In the genomic region with DNA sequence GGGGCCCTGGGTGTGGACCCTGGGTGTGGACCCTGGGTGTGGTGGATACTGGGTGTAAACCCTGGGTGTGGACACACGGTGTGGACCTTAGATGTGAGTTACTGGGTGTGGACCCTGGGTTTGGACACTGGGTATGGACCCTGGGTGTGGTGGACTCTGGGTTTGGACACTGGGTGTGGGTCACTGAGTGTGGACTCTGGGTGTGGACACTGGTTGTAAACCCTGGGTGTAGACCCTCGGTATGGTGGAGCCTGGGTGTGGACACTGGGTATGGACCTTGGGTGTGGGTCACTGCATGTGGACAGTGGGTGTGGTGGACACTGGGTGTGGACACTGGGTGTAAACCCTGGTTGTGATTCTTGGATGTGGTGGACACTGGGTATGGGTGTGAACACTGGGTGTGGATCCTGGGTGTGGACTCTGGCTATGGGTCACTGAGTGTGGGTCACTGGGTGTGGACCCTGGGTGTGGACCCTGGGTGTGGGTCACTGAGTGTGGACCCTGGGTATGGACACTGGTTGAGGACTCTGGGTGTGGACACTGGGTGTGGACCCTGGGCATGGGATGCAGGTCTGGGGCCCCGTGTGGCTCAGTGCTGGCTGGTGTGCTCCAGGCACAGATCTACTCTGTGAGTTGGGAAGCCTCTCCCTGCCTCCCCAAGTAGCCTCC, we compare ENCODE assay signal across 15 cellular contexts.
DNase-seq lines count a peak whose midpoint lies in the region; ATAC-seq and TF ChIP-seq lines count a peak whose summit lies in the region.
"Had no signal": no experiment of that assay in that cellular context is flagged by ENCODE, and none has a peak within 500 bp of the region (broad histone marks: within the 10 kb centered on the region; RNA-seq: fewer than 3 reads in every experiment).

No MANE protein-coding gene starts in this region.

- peak overlapping the region; percentile 53 for H2BK12ac ChIP-seq in trophoblast cell (ENCODE audit: low read length)

- no peaks in the 10 kb centered on the region for H3F3A ChIP-seq in PC-3 (ENCODE audit: low read length, unreplicated experiment)

- H3K18ac ChIP-seq in trophoblast cell (ENCODE audit: low read length) = no peak overlapping the region

- H3K9me2 ChIP-seq in PC-3 (replicated peaks; ENCODE audit: low read length) = no peaks in the 10 kb centered on the region

- H3K27ac ChIP-seq in HEK293 (ENCODE audit: extremely low read depth, low read depth, low read length) = no peak overlapping the region
- peak overlapping the region; percentile 95 for H3K27ac ChIP-seq in WERI-Rb-1
- H3K27ac ChIP-seq in lower lobe of right lung = no peak overlapping the region
- no peak overlapping the region for H3K27ac ChIP-seq in trophoblast cell (ENCODE audit: low read depth, low read length)
- H3K27ac ChIP-seq in left lung = no peak overlapping the region
- no peak overlapping the region for H3K27ac ChIP-seq in PC-3 (ENCODE audit: low read length)

- H3K79me2 ChIP-seq in trophoblast cell (ENCODE audit: control insufficient read depth, insufficient read depth, low read length, poor library complexity) = no peaks in the 10 kb centered on the region
- H3K79me2 ChIP-seq in PC-3 (ENCODE audit: low read length) = no peaks in the 10 kb centered on the region

- CTCF ChIA-PET in HEK293 (lab: Yijun Ruan, JAX) = interaction anchor here (0.5 kb wide), 1 partner anchor 1382 kb away, joined by 3 read pairs; no protein-coding TSS in a partner anchor
- CTCF ChIA-PET in PC-3 (lab: Charles Lee) = no interaction called here

- POLR2A ChIA-PET in HEK293 (lab: Yijun Ruan, JAX) = no interaction called here
- POLR2A ChIA-PET in PC-3 (lab: Charles Lee; ENCODE audit: unreplicated experiment) = no interaction called here

- H3K14ac ChIP-seq in trophoblast cell (ENCODE audit: low read length) = peak overlapping the region; percentile 2

- H2AK5ac ChIP-seq in trophoblast cell (ENCODE audit: low read length) = peak overlapping the region; percentile 17

- no peaks in the 10 kb centered on the region for H3K79me1 ChIP-seq in trophoblast cell (ENCODE audit: low read length)

- H3K4me1 ChIP-seq in HEK293 (ENCODE audit: control insufficient read depth, insufficient read depth, low read length) (no peaks in the 10 kb centered on the region), lower lobe of right lung (no peaks in the 10 kb centered on the region), trophoblast cell (ENCODE audit: control insufficient read depth in 1 of 2, insufficient read depth in 2 of 2, low read length in 2 of 2) (peaks cover 16 to 24% of the 10 kb centered on the region in 2 experiments), left lung (no peaks in the 10 kb centered on the region), PC-3 (ENCODE audit: insufficient read depth, low read length) (no peaks in the 10 kb centered on the region)

- H3K36me3 ChIP-seq in HEK293 (ENCODE audit: control insufficient read depth in 2 of 2, insufficient read depth in 1 of 2, low read length in 2 of 2) (no peaks in the 10 kb centered on the region), WERI-Rb-1 (no peaks in the 10 kb centered on the region), lower lobe of right lung (no peaks in the 10 kb centered on the region), trophoblast cell (ENCODE audit: control insufficient read depth in 1 of 2, insufficient read depth in 2 of 2, low read length in 2 of 2) (no peaks in the 10 kb centered on the region), H7 (replicated peaks; ENCODE audit: control insufficient read depth, insufficient read depth, low read length) (no peaks in the 10 kb centered on the region), left lung (no peaks in the 10 kb centered on the region), PC-3 (ENCODE audit: low read depth, low read length) (no peaks in the 10 kb centered on the region)

- no peaks in the 10 kb centered on the region for H3K9me3 ChIP-seq in HEK293 (ENCODE audit: control insufficient read depth, insufficient read depth, low read depth, low read length)
- no peaks in the 10 kb centered on the region for H3K9me3 ChIP-seq in WERI-Rb-1 (ENCODE audit: severe bottlenecking)
- H3K9me3 ChIP-seq in lower lobe of right lung = no peaks in the 10 kb centered on the region
- no peaks in the 10 kb centered on the region for H3K9me3 ChIP-seq in trophoblast cell (ENCODE audit: insufficient read depth, low read depth, low read length)
- no peaks in the 10 kb centered on the region for H3K9me3 ChIP-seq in left lung
- no peaks in the 10 kb centered on the region for H3K9me3 ChIP-seq in PC-3 (ENCODE audit: low read length)

- no peak overlapping the region for H2AFZ ChIP-seq in trophoblast cell (ENCODE audit: insufficient read depth, low read length, poor library complexity)
- H2AFZ ChIP-seq in PC-3 (ENCODE audit: low read length) = no peak overlapping the region

- H4K91ac ChIP-seq in trophoblast cell (ENCODE audit: low read depth, low read length) = peak overlapping the region; percentile 3

- WGBS in trophoblast cell (ENCODE audit: extremely low coverage, insufficient coverage, insufficient read length) = no CpG with 5 or more reads among the region's 3 CpGs

- H2BK5ac ChIP-seq in trophoblast cell (ENCODE audit: low read depth, low read length, poor library complexity) = no peak overlapping the region

- no peak overlapping the region for H3K9ac ChIP-seq in trophoblast cell (ENCODE audit: low read length)
- no peak overlapping the region for H3K9ac ChIP-seq in PC-3 (ENCODE audit: low read length)

- ATAC-seq in lower lobe of right lung (peak; percentile 8 to 33), left lung (no peak), PC-3 (no peak)
- ATAC-seq: K562 had no signal

- H4K8ac ChIP-seq in trophoblast cell (ENCODE audit: low read depth, low read length) = no peak overlapping the region

- no peak for TF ChIP-seq CTCF in HEK293 (tag by site-specific recombination; IDR thresholded peaks at IDR 0.05)
- TF ChIP-seq CTCF in WERI-Rb-1 (IDR thresholded peaks at IDR 0.05; ENCODE audit: low read depth, low read length) = no peak
- no peak for TF ChIP-seq CTCF in lower lobe of right lung (IDR thresholded peaks at IDR 0.05)
- no peak for TF ChIP-seq CTCF in left lung (IDR thresholded peaks at IDR 0.05)
- no peak for TF ChIP-seq CTCF in PC-3 (conservative IDR thresholded peaks at IDR 0.05; ENCODE audit: low read depth, low read length)

- peak overlapping the region; percentile 4 for H2BK120ac ChIP-seq in trophoblast cell (ENCODE audit: insufficient read depth, low read length, poor library complexity)

- no peaks in the 10 kb centered on the region for H4K20me1 ChIP-seq in PC-3 (ENCODE audit: low read length)

- BruUV-seq in PC-3 (replicated peaks; lab: Mats Ljungman, UMichigan) = no TSS peak

- no peak overlapping the region for H3K4me2 ChIP-seq in trophoblast cell (ENCODE audit: low read length)
- no peak overlapping the region for H3K4me2 ChIP-seq in PC-3 (ENCODE audit: low read length)

- no peak overlapping the region for H3K4ac ChIP-seq in trophoblast cell (ENCODE audit: low read depth, low read length)

- no peak overlapping the region for H3K4me3 ChIP-seq in HEK293 (ENCODE audit: low read depth, low read length)
- no peak overlapping the region for H3K4me3 ChIP-seq in WERI-Rb-1 (ENCODE audit: low read depth, low read length)
- H3K4me3 ChIP-seq in lower lobe of right lung = no peak overlapping the region
- no peak overlapping the region for H3K4me3 ChIP-seq in trophoblast cell (ENCODE audit: low read depth, low read length)
- H3K4me3 ChIP-seq in H7 (ENCODE audit: insufficient read depth, low read depth, low read length) = no peak overlapping the region
- no peak overlapping the region for H3K4me3 ChIP-seq in left lung
- no peak overlapping the region for H3K4me3 ChIP-seq in PC-3 (ENCODE audit: low read length)
- H3K4me3 ChIP-seq: K562 had no signal

- intact Hi-C loops in lower lobe of right lung (cut with DNase I) (no loop called here), left lung (cut with DNase I) (no loop called here), PC-3 (cut with micrococcal nuclease) (no loop called here)

- no peak overlapping the region for H3K23ac ChIP-seq in trophoblast cell (ENCODE audit: low read length)

- H3K27me3 ChIP-seq in WERI-Rb-1 (ENCODE audit: insufficient read depth, low read depth, severe bottlenecking) (no peaks in the 10 kb centered on the region), lower lobe of right lung (ENCODE audit: low read depth) (no peaks in the 10 kb centered on the region), trophoblast cell (ENCODE audit: insufficient read depth, low read length) (no peaks in the 10 kb centered on the region), H7 (ENCODE audit: control insufficient read depth, insufficient read depth, low read length) (no peaks in the 10 kb centered on the region), left lung (peaks cover 0 to 8% of the 10 kb centered on the region in 2 donors), PC-3 (ENCODE audit: low read length) (no peaks in the 10 kb centered on the region)

- H4K12ac ChIP-seq in trophoblast cell (ENCODE audit: low read depth, low read length) = no peak overlapping the region

- DNase-seq in WERI-Rb-1 (no peak), lower lobe of right lung (no peak), trophoblast cell (no peak), H7 (no peak), left lung (no peak), medulla oblongata (ENCODE audit: extremely low spot score) (no peak), PC-3 (no peak)
- DNase-seq: CD4-positive, CD25-positive, alpha-beta regulatory T cell; MV-4-11; NCI-H187 treated with DMSO at 0.1 percent for 48 hours; NCI-H526 treated with DMSO at 0.1 percent for 48 hours; NK-92 treated with Interleukin-12 subunit alpha and Interleukin-12 subunit beta, amount 100 ng/mL, for 24 hours; OCI-M1 had no signal

TF ChIP-seq in HEK293, 187 proteins besides CTCF, POLR2A, EP300 and RAD21 (continues in another document):
- peak; percentile 98 for TF ChIP-seq KLF1 (tag by site-specific recombination; IDR thresholded peaks at IDR 0.05)
- TF ChIP-seq, protein P1, sequence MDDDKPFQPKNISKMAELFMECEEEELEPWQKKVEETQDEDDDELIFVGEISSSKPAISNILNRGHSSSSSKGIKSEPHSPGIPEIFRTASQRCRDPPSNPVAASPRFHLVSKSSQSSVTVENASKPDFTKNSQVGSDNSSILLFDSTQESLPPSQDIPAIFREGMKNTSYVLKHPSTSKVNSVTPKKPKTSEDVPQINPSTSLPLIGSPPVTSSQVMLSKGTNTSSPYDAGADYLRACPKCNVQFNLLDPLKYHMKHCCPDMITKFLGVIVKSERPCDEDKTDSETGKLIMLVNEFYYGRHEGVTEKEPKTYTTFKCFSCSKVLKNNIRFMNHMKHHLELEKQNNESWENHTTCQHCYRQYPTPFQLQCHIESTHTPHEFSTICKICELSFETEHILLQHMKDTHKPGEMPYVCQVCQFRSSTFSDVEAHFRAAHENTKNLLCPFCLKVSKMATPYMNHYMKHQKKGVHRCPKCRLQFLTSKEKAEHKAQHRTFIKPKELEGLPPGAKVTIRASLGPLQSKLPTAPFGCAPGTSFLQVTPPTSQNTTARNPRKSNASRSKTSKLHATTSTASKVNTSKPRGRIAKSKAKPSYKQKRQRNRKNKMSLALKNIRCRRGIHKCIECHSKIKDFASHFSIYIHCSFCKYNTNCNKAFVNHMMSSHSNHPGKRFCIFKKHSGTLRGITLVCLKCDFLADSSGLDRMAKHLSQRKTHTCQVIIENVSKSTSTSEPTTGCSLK (tag by site-specific recombination; IDR thresholded peaks at IDR 0.05) = no peak

Comparison
In these comparisons a context has a peak if more than half of its experiments do, and no peak if none do; other contexts are left out.
1. ATAC-seq: peak in lower lobe of right lung (2 of 2); none in left lung (single experiment) and PC-3 (single experiment).